In genomic region chr12:39798977-39799376, GRCh38 we compare ENCODE assay signal across 35 cellular contexts.
"Had no signal": no experiment of that assay in that cellular context is flagged by ENCODE, and none has a peak within 500 bp of the region (broad histone marks: within the 10 kb centered on the region; RNA-seq: fewer than 3 reads in every experiment).

No MANE protein-coding gene starts in this region.

- DNase-seq: Karpas-422, Kasumi-1, MG63, MM.1S, MV-4-11, NCI-H1048, NCI-H1092, NCI-H1092 treated with DMSO at 0.1 percent for 48 hours, NCI-H1105, NCI-H1105 treated with DMSO at 0.1 percent for 48 hours, NCI-H1417, NCI-H1417 treated with DMSO at 0.1 percent for 48 hours, NCI-H1436, NCI-H1436 treated with DMSO at 0.1 percent for 48 hours, NCI-H146, NCI-H1694, NCI-H1694 treated with DMSO at 0.1 percent for 48 hours, NCI-H187, NCI-H187 treated with DMSO at 0.1 percent for 48 hours, NCI-H1930, NCI-H2029, NCI-H2029 treated with DMSO at 0.1 percent for 48 hours, NCI-H2081, NCI-H2081 treated with DMSO at 0.1 percent for 48 hours, NCI-H2107, NCI-H2171, NCI-H2171 treated with DMSO at 0.1 percent for 48 hours, NCI-H2227 treated with DMSO at 0.1 percent for 48 hours, NCI-H226, NCI-H345, NCI-H446, NCI-H446 treated with DMSO at 0.1 percent for 48 hours, NCI-H510A, NCI-H510A treated with DMSO at 0.1 percent for 48 hours had no signal

- H3K36me3 ChIP-seq: MG63 had no signal

- H3K27me3 ChIP-seq: MG63 had no signal

- H3K4me3 ChIP-seq: MG63 had no signal

- H3K9me3 ChIP-seq: MG63 had no signal

- H3K27ac ChIP-seq: KMS-11 had no signal
